ENCODE assay signal across 8 cellular contexts in genomic region chr22:30305519-30305905, GRCh38. TPM values are rescaled to one million over a fixed set of nuclear protein-coding genes. Genes with fewer than 3 reads are reported as not detected.
DNase-seq lines count a peak whose midpoint lies in the region; ATAC-seq and TF ChIP-seq lines count a peak whose summit lies in the region.

No MANE protein-coding gene starts in this region.

- ATAC-seq in GM18517 (IDR thresholded peaks at IDR 0.05; ENCODE audit: unreplicated experiment) (peak; percentile 39), HG03521 (IDR thresholded peaks at IDR 0.05; ENCODE audit: unreplicated experiment) (peak; percentile 35), Right ventricle myocardium superior (ENCODE audit: poor library complexity) (peak; percentile 78)
- peak; percentile 83 for ATAC-seq in stimulated activated memory B cell treated with anti-CD40 and anti-IgM and Interleukin-4, amounts not matched to agents 10 μg/mL and 1 μg/mL and 100 μg/mL, for 72 hours

- no TSS peak for BruUV-seq in A673 (replicated peaks; lab: Mats Ljungman, UMichigan)

- peak overlapping the region; percentile 74 for H3K27ac Mint-ChIP-seq in stimulated activated memory B cell treated with anti-CD40 and anti-IgM and Interleukin-4, amounts not matched to agents 10 μg/mL and 1 μg/mL and 100 μg/mL, for 72 hours

- no peak for TF ChIP-seq CTCF in A673 (conservative IDR thresholded peaks at IDR 0.05; ENCODE audit: low read depth, low read length)

- intact Hi-C loops in Right ventricle myocardium superior (cut with DNase I) (no loop called here), A673 (cut with micrococcal nuclease; ENCODE audit: unreplicated experiment) (no loop called here)

- peaks cover 98% of the 10 kb centered on the region for H3K4me1 Mint-ChIP-seq in stimulated activated memory B cell treated with anti-CD40 and anti-IgM and Interleukin-4, amounts not matched to agents 10 μg/mL and 1 μg/mL and 100 μg/mL, for 72 hours

- H3K4me3 Mint-ChIP-seq in stimulated activated memory B cell treated with anti-CD40 and anti-IgM and Interleukin-4, amounts not matched to agents 10 μg/mL and 1 μg/mL and 100 μg/mL, for 72 hours = peak overlapping the region; percentile 44

- H3K4me3 ChIP-seq in A673 (ENCODE audit: low read depth, low read length, poor library complexity, severe bottlenecking) = no peak overlapping the region

- no peaks in the 10 kb centered on the region for H3K27me3 ChIP-seq in A673 (replicated peaks; ENCODE audit: insufficient read depth, low read depth, low read length, poor library complexity)

- peak; percentile 36 for DNase-seq in activated CD4-positive, alpha-beta T cell treated with anti-CD3 and anti-CD28 coated beads, Interleukin-2, amount 50 U/mL, for 1 hour
- DNase-seq in Right ventricle myocardium superior (peak; percentile 87), NCI-H2107 treated with DMSO at 0.1 percent for 48 hours (lab: John Stamatoyannopoulos, UW; ENCODE audit: unreplicated experiment) (no peak), A673 (ENCODE audit: low spot score) (no peak), retina (no peak)

- peaks cover 27% of the 10 kb centered on the region for H3K36me3 Mint-ChIP-seq in stimulated activated memory B cell treated with anti-CD40 and anti-IgM and Interleukin-4, amounts not matched to agents 10 μg/mL and 1 μg/mL and 100 μg/mL, for 72 hours

- H3K27me3 Mint-ChIP-seq in stimulated activated memory B cell treated with anti-CD40 and anti-IgM and Interleukin-4, amounts not matched to agents 10 μg/mL and 1 μg/mL and 100 μg/mL, for 72 hours = no peaks in the 10 kb centered on the region

- no peaks in the 10 kb centered on the region for H3K9me3 ChIP-seq in A673 (ENCODE audit: low read depth, low read length, poor library complexity, severe bottlenecking)

- no peaks in the 10 kb centered on the region for H3K36me3 ChIP-seq in A673 (ENCODE audit: insufficient read depth, low read length, poor library complexity, severe bottlenecking)

- no peaks in the 10 kb centered on the region for H3K9me3 Mint-ChIP-seq in stimulated activated memory B cell treated with anti-CD40 and anti-IgM and Interleukin-4, amounts not matched to agents 10 μg/mL and 1 μg/mL and 100 μg/mL, for 72 hours

- H3K4me1 ChIP-seq in A673 (ENCODE audit: insufficient read depth, low read length, poor library complexity, severe bottlenecking) = peaks cover 8% of the 10 kb centered on the region

- no peak overlapping the region for H3K27ac ChIP-seq in A673 (ENCODE audit: low read depth, low read length, poor library complexity, severe bottlenecking)

- POLR2A ChIA-PET in A673 (lab: Charles Lee; ENCODE audit: low non-redundant PET) = no interaction called here

- CTCF ChIA-PET in A673 (lab: Charles Lee) = no interaction called here

RNA-seq across cellular contexts. Expression of gene CASTOR1, which starts 16.2 kb away (rescaled TPM):
- total RNA-seq in Right ventricle myocardium superior = 5.3 TPM
- 2.0 and 5.5 TPM in 2 replicates for total RNA-seq in A673 (2021)

RNA-seq across cellular contexts. Expression of gene TBC1D10A, which starts 21.2 kb away (rescaled TPM):
- 6.5 TPM for total RNA-seq in Right ventricle myocardium superior
- total RNA-seq in A673 (2021) = 8.4 and 10.6 TPM in 2 replicates

RNA-seq across cellular contexts. Expression of gene OSM, which starts 38.9 kb away (rescaled TPM):
- total RNA-seq in Right ventricle myocardium superior (0.11 TPM), A673 (2021) (not detected in 2 replicates)

RNA-seq across cellular contexts. Expression of gene SF3A1, which starts 51.2 kb away (rescaled TPM):
- 87.7 TPM for total RNA-seq in Right ventricle myocardium superior
- 346 and 366 TPM in 2 replicates for total RNA-seq in A673 (2021)

RNA-seq across cellular contexts. Expression of gene CCDC157, which starts 51.3 kb away (rescaled TPM):
- total RNA-seq in Right ventricle myocardium superior = 0.51 TPM
- total RNA-seq in A673 (2021) = 5.7 and 6.0 TPM in 2 replicates

Comparison
In these comparisons a context has a peak if more than half of its experiments do, and no peak if none do; other contexts are left out.
1. DNase-seq: peak in activated CD4-positive, alpha-beta T cell treated with anti-CD3 and anti-CD28 coated beads, Interleukin-2, amount 50 U/mL, for 1 hour (single experiment) and Right ventricle myocardium superior (single experiment); none in NCI-H2107 treated with DMSO at 0.1 percent for 48 hours (single experiment), A673 (single experiment) and retina (single experiment).
2. Peak in every context shown above with its lines, with median percentiles within 50 percentile points of each other: ATAC-seq.